ENCODE assay signal across 8 cellular contexts in the genomic region with DNA sequence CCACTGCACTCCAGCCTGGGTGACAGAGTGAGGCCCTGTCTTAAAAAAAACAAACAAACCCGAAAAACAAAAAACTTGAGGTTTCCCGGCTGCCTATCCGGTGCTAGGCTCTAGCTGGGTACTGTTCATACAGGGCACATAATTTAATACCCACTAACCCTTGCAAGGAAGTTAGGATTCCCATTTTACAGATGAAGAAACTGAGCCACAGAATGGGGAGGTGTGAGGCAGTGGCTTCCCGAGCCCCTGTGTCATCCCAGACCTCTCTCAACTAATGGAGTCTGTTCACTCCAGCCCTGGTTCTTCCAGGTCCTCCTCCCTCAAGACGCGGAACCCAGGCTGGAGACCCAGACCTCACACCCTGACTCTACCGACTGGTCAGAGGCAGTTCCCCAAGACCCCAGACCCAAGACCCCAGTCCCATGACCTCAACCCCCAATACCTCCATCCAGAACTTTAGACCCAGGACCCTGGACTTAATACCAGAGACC. TPM values are rescaled to one million over a fixed set of nuclear protein-coding genes. Genes with fewer than 3 reads are reported as not detected.
A peak's percentile ranks its signal among the peaks of the same experiment; 100 is the strongest.
DNase-seq lines count a peak whose midpoint lies in the region; ATAC-seq, FAIRE-seq and TF ChIP-seq lines count a peak whose summit lies in the region.

No MANE protein-coding gene starts in this region.

- H3K36me3 Mint-ChIP-seq in CD4-positive, alpha-beta memory T cell: peaks cover 5 to 34% of the 10 kb centered on the region in 2 donors
- peaks cover 58% of the 10 kb centered on the region for H3K36me3 Mint-ChIP-seq in dendritic cell treated with granulocyte-macrophage colony-stimulating factor and Interleukin-4, amounts not matched to agents 40 ng/mL and 50 ng/mL, for 4 days (ENCODE audit: low read depth)
- H3K36me3 Mint-ChIP-seq in nephron (ENCODE audit: low read depth): peaks cover 8% of the 10 kb centered on the region

- H3K27ac Mint-ChIP-seq in CD4-positive, alpha-beta memory T cell: peak overlapping the region; percentile 95 to 100 (median 99)
- H3K27ac Mint-ChIP-seq in dendritic cell treated with granulocyte-macrophage colony-stimulating factor and Interleukin-4, amounts not matched to agents 40 ng/mL and 50 ng/mL, for 4 days: peak overlapping the region; percentile 96
- peak overlapping the region; percentile 96 to 100 (median 99) for H3K27ac Mint-ChIP-seq in nephron

- H2AFZ ChIP-seq in OCI-LY1 (ENCODE audit: low read length): no peak overlapping the region

- peak overlapping the region; percentile 94 to 97 (median 96) for H3K4me3 Mint-ChIP-seq in CD4-positive, alpha-beta memory T cell
- H3K4me3 Mint-ChIP-seq in dendritic cell treated with granulocyte-macrophage colony-stimulating factor and Interleukin-4, amounts not matched to agents 40 ng/mL and 50 ng/mL, for 4 days: peak overlapping the region; percentile 96
- H3K4me3 Mint-ChIP-seq in nephron: peak overlapping the region; percentile 95 to 99 (median 98)

- POLR2A ChIA-PET in CD4-positive, alpha-beta memory T cell (lab: Charles Lee; ENCODE audit: partially characterized antibody): interaction anchor here (0.6 to 3.8 kb wide), 8 partner anchors 9 to 61 kb away, joined by 3 to 46 read pairs (median 18); no protein-coding TSS in a partner anchor

- H3K9ac ChIP-seq in OCI-LY1 (ENCODE audit: low read length): peak overlapping the region; percentile 90

- H3K9me3 ChIP-seq in CD4-positive, alpha-beta memory T cell (ENCODE audit: control insufficient read depth in 1 of 2, low read length in 2 of 2): no peaks in the 10 kb centered on the region
- H3K9me3 ChIP-seq in OCI-LY1 (ENCODE audit: low read length): no peaks in the 10 kb centered on the region

- no peaks in the 10 kb centered on the region for H3K9me2 ChIP-seq in OCI-LY1 (ENCODE audit: low read depth, low read length)

- intact Hi-C loops in CD4-positive, alpha-beta memory T cell (cut with micrococcal nuclease): loop anchor here (5.0 kb wide), 1 partner anchor 711 kb away; a partner anchor contains a TSS
- intact Hi-C loops in dendritic cell treated with granulocyte-macrophage colony-stimulating factor and Interleukin-4, amounts not matched to agents 40 ng/mL and 50 ng/mL, for 4 days (cut with micrococcal nuclease): loop anchor here (5.0 kb wide), 1 partner anchor 61 kb away; no protein-coding TSS in a partner anchor

- no peak for FAIRE-seq in D721Med (lab: Jason Lieb, UNC)

- no peaks in the 10 kb centered on the region for H3K27me3 ChIP-seq in CD4-positive, alpha-beta memory T cell (ENCODE audit: insufficient read depth, low read length)
- H3K27me3 ChIP-seq in OCI-LY1 (ENCODE audit: insufficient read depth, low read length): no peaks in the 10 kb centered on the region

- peaks cover 46% of the 10 kb centered on the region for H3K4me1 ChIP-seq in CD4-positive, alpha-beta memory T cell (ENCODE audit: insufficient read depth, low read length)
- peaks cover 25% of the 10 kb centered on the region for H3K4me1 ChIP-seq in OCI-LY1 (ENCODE audit: insufficient read depth, low read length, severe bottlenecking)

- H3K27me3 Mint-ChIP-seq in CD4-positive, alpha-beta memory T cell: peaks cover 0 to 2% of the 10 kb centered on the region in 2 donors
- H3K27me3 Mint-ChIP-seq in dendritic cell treated with granulocyte-macrophage colony-stimulating factor and Interleukin-4, amounts not matched to agents 40 ng/mL and 50 ng/mL, for 4 days: no peaks in the 10 kb centered on the region
- H3K27me3 Mint-ChIP-seq in nephron (ENCODE audit: low read depth): peaks cover 5% of the 10 kb centered on the region

- no peaks in the 10 kb centered on the region for H3K79me2 ChIP-seq in OCI-LY1 (ENCODE audit: insufficient read depth, low read length)

- H3F3A ChIP-seq in OCI-LY1 (ENCODE audit: insufficient read depth, low read length): no peaks in the 10 kb centered on the region

- peak overlapping the region; percentile 91 to 94 for H3K4me3 ChIP-seq in CD4-positive, alpha-beta memory T cell (ENCODE audit: low read length in 2 of 2)
- peak overlapping the region; percentile 84 for H3K4me3 ChIP-seq in OCI-LY1 (ENCODE audit: low read depth, low read length, poor library complexity, severe bottlenecking)

- ATAC-seq in GM21723 (IDR thresholded peaks at IDR 0.05; ENCODE audit: unreplicated experiment): no peak
- ATAC-seq in HG03469 (IDR thresholded peaks at IDR 0.05; ENCODE audit: unreplicated experiment): no peak

- DNase-seq in CD4-positive, alpha-beta memory T cell: peak; percentile 48 to 57 (median 56)
- DNase-seq in D721Med (ENCODE audit: insufficient read length, low spot score): no peak
- DNase-seq in NCI-H524 treated with DMSO at 0.1 percent for 48 hours (lab: John Stamatoyannopoulos, UW): no peak

- CTCF ChIA-PET in CD4-positive, alpha-beta memory T cell (lab: Charles Lee; ENCODE audit: partially characterized antibody): interaction anchor here (0.5 to 9.7 kb wide), 7 partner anchors 11 to 196 kb away, joined by 3 to 82 read pairs (median 10); no protein-coding TSS in a partner anchor

- H3K4me1 Mint-ChIP-seq in CD4-positive, alpha-beta memory T cell: peaks cover 18 to 59% (median 33%) of the 10 kb centered on the region in 4 donors
- H3K4me1 Mint-ChIP-seq in dendritic cell treated with granulocyte-macrophage colony-stimulating factor and Interleukin-4, amounts not matched to agents 40 ng/mL and 50 ng/mL, for 4 days (ENCODE audit: low read depth): peaks cover 29% of the 10 kb centered on the region
- H3K4me1 Mint-ChIP-seq in nephron: peaks cover 21% of the 10 kb centered on the region

- H3K9me3 Mint-ChIP-seq in CD4-positive, alpha-beta memory T cell: peaks cover 0 to 3% (median 0%) of the 10 kb centered on the region in 8 donors
- no peaks in the 10 kb centered on the region for H3K9me3 Mint-ChIP-seq in dendritic cell treated with granulocyte-macrophage colony-stimulating factor and Interleukin-4, amounts not matched to agents 40 ng/mL and 50 ng/mL, for 4 days
- H3K9me3 Mint-ChIP-seq in nephron: no peaks in the 10 kb centered on the region

- H3K4me2 ChIP-seq in OCI-LY1 (ENCODE audit: low read length): peak overlapping the region; percentile 75

- H4K20me1 ChIP-seq in OCI-LY1 (ENCODE audit: insufficient read depth, low read length): no peaks in the 10 kb centered on the region

- H3K36me3 ChIP-seq in CD4-positive, alpha-beta memory T cell (ENCODE audit: insufficient read depth, low read length): peaks cover 10% of the 10 kb centered on the region
- peaks cover 21% of the 10 kb centered on the region; the same call in 1 of the 2 replicates for H3K36me3 ChIP-seq in OCI-LY1 (ENCODE audit: insufficient read depth, low read length)

- no peak for TF ChIP-seq CTCF in OCI-LY1 (IDR thresholded peaks at IDR 0.05; ENCODE audit: low read length)
- TF ChIP-seq CTCF in nephron (IDR thresholded peaks at IDR 0.05; ENCODE audit: unreplicated experiment in 3 of 3): no peak
- no peak for TF ChIP-seq CTCF in D721Med (IDR thresholded peaks at IDR 0.05; ENCODE audit: insufficient read depth, missing control alignments)

- peak overlapping the region; percentile 99 for H3K27ac ChIP-seq in CD4-positive, alpha-beta memory T cell (ENCODE audit: low read depth, low read length)
- peak overlapping the region; percentile 9 for H3K27ac ChIP-seq in OCI-LY1 (ENCODE audit: low read depth, low read length, poor library complexity, severe bottlenecking)

RNA-seq across cellular contexts. Expression of a gene that starts 0.6 kb away (rescaled TPM):
- total RNA-seq in CD4-positive, alpha-beta memory T cell: 10 to 100 TPM; 83.4 to 86.3 TPM
- polyA plus RNA-seq in CD4-positive, alpha-beta memory T cell: 10 to 100 TPM; 33.1 to 37.0 TPM

RNA-seq across cellular contexts. Expression of a gene that starts 1.6 kb away (rescaled TPM):
- 10 to 100 TPM; 36.7 to 38.6 TPM for total RNA-seq in CD4-positive, alpha-beta memory T cell
- polyA plus RNA-seq in CD4-positive, alpha-beta memory T cell: 100 to 1,000 TPM; 102 to 107 TPM

RNA-seq across cellular contexts. Expression of a gene that starts 11.1 kb away (rescaled TPM):
- not detected for total RNA-seq in CD4-positive, alpha-beta memory T cell
- not detected for polyA plus RNA-seq in CD4-positive, alpha-beta memory T cell

RNA-seq across cellular contexts. Expression of a gene that starts 25.3 kb away (rescaled TPM):
- total RNA-seq in CD4-positive, alpha-beta memory T cell: 1 to 10 TPM; 7.2 to 9.6 TPM
- 10 to 100 TPM; 19.4 to 27.7 TPM for polyA plus RNA-seq in CD4-positive, alpha-beta memory T cell

RNA-seq across cellular contexts. Expression of a gene that starts 52.7 kb away (rescaled TPM):
- total RNA-seq in CD4-positive, alpha-beta memory T cell: 10 to 100 TPM; 20.2 to 21.1 TPM
- polyA plus RNA-seq in CD4-positive, alpha-beta memory T cell: 10 to 100 TPM; 17.6 to 23.4 TPM

Comparison
In these comparisons a context has a peak if more than half of its experiments do, and no peak if none do; other contexts are left out.
1. DNase-seq: peak in CD4-positive, alpha-beta memory T cell (5 of 5); none in D721Med (single experiment) and NCI-H524 treated with DMSO at 0.1 percent for 48 hours (single experiment).
2. Peak in every context shown above with its lines, with median percentiles within 50 percentile points of each other: H3K27ac Mint-ChIP-seq and H3K4me3 Mint-ChIP-seq.